10 cellular contexts compared by ENCODE assay signal in genomic region chr17:18992454-18993130, GRCh38. TPM values are rescaled to one million over a fixed set of nuclear protein-coding genes. Genes with fewer than 3 reads are reported as not detected.
A peak's percentile ranks its signal among the peaks of the same experiment; 100 is the strongest.
DNase-seq lines count a peak whose midpoint lies in the region; ATAC-seq lines count a peak whose summit lies in the region.
"Had no signal": no experiment of that assay in that cellular context is flagged by ENCODE, and none has a peak within 500 bp of the region (broad histone marks: within the 10 kb centered on the region; RNA-seq: fewer than 3 reads in every experiment).

No MANE protein-coding gene starts in this region.

- no peak overlapping the region for H3K4me3 ChIP-seq in trophoblast cell (ENCODE audit: low read depth, low read length)
- H3K4me3 ChIP-seq: cardiac muscle cell, left ventricle myocardium inferior had no signal

- no peak overlapping the region for H3K14ac ChIP-seq in trophoblast cell (ENCODE audit: low read length)

- H2BK5ac ChIP-seq in trophoblast cell (ENCODE audit: low read depth, low read length, poor library complexity) = no peak overlapping the region

- peaks cover 45 to 47% of the 10 kb centered on the region in 2 experiments for H3K36me3 ChIP-seq in trophoblast cell (ENCODE audit: control insufficient read depth in 1 of 2, insufficient read depth in 2 of 2, low read length in 2 of 2)
- H3K36me3 ChIP-seq: cardiac muscle cell, left ventricle myocardium inferior had no signal

- H3K4me2 ChIP-seq in trophoblast cell (ENCODE audit: low read length) = no peak overlapping the region

- peak; percentile 52 for ATAC-seq in HG02798 (IDR thresholded peaks at IDR 0.05; ENCODE audit: poor library complexity, unreplicated experiment)
- ATAC-seq in HG03196 (IDR thresholded peaks at IDR 0.05; ENCODE audit: unreplicated experiment) = no peak

- peak; percentile 19 for DNase-seq in NK-92 treated with Interleukin-12 subunit alpha and Interleukin-12 subunit beta, amount 100 ng/mL, for 24 hours (lab: John Stamatoyannopoulos, UW)
- no peak for DNase-seq in NK-92 (lab: John Stamatoyannopoulos, UW; ENCODE audit: unreplicated experiment)
- DNase-seq in activated gamma-delta T cell treated with Interleukin-2 at 50 U/mL for 16 hours = peak; percentile 67
- no peak for DNase-seq in trophoblast cell
- no peak for DNase-seq in EL
- no peak for DNase-seq in DMS53 treated with DMSO at 0.1 percent for 48 hours (lab: John Stamatoyannopoulos, UW; ENCODE audit: unreplicated experiment)
- DNase-seq: left ventricle myocardium inferior had no signal

- WGBS in trophoblast cell (ENCODE audit: extremely low coverage, insufficient coverage, insufficient read length) = no CpG with 5 or more reads among the region's 22 CpGs

- peaks cover 3% of the 10 kb centered on the region for H3K9me3 ChIP-seq in trophoblast cell (ENCODE audit: insufficient read depth, low read depth, low read length)

- H2BK120ac ChIP-seq in trophoblast cell (ENCODE audit: insufficient read depth, low read length, poor library complexity) = no peak overlapping the region

- no peak overlapping the region for H4K8ac ChIP-seq in trophoblast cell (ENCODE audit: low read depth, low read length)

- H4K91ac ChIP-seq in trophoblast cell (ENCODE audit: low read depth, low read length) = no peak overlapping the region

- no peaks in the 10 kb centered on the region for H3K4me1 ChIP-seq in trophoblast cell (ENCODE audit: control insufficient read depth in 1 of 2, insufficient read depth in 2 of 2, low read length in 2 of 2)

- H3K79me1 ChIP-seq in trophoblast cell (ENCODE audit: low read length) = no peaks in the 10 kb centered on the region

- peaks cover 2% of the 10 kb centered on the region for H3K79me2 ChIP-seq in trophoblast cell (ENCODE audit: control insufficient read depth, insufficient read depth, low read length, poor library complexity)

- H3K18ac ChIP-seq in trophoblast cell (ENCODE audit: low read length) = peak overlapping the region; percentile 14

- no peak overlapping the region for H4K12ac ChIP-seq in trophoblast cell (ENCODE audit: low read depth, low read length)

- no peak overlapping the region for H2AK5ac ChIP-seq in trophoblast cell (ENCODE audit: low read length)

- H2BK12ac ChIP-seq in trophoblast cell (ENCODE audit: low read length) = no peak overlapping the region

- no peak overlapping the region for H2AFZ ChIP-seq in trophoblast cell (ENCODE audit: insufficient read depth, low read length, poor library complexity)

- no peak overlapping the region for H3K27ac ChIP-seq in trophoblast cell (ENCODE audit: low read depth, low read length)
- H3K27ac ChIP-seq: cardiac muscle cell, left ventricle myocardium inferior had no signal

- H3K9ac ChIP-seq in trophoblast cell (ENCODE audit: low read length) = no peak overlapping the region

- H3K4ac ChIP-seq in trophoblast cell (ENCODE audit: low read depth, low read length) = peak overlapping the region; percentile 13

- no peaks in the 10 kb centered on the region for H3K27me3 ChIP-seq in trophoblast cell (ENCODE audit: insufficient read depth, low read length)
- H3K27me3 ChIP-seq: cardiac muscle cell had no signal

- H3K23ac ChIP-seq in trophoblast cell (ENCODE audit: low read length) = no peak overlapping the region

RNA-seq across cellular contexts. Expression of gene FAM83G, which starts 12.0 kb away (rescaled TPM):
- 29.3 and 31.0 TPM in 2 replicates for polyA plus RNA-seq in trophoblast cell (2013)

RNA-seq across cellular contexts. Expression of gene SLC5A10, which starts 40.6 kb away (rescaled TPM):
- polyA plus RNA-seq in trophoblast cell (2013) = 0.21 and 0.25 TPM in 2 replicates
- polyA plus RNA-seq: cardiac muscle cell had no signal

RNA-seq across cellular contexts. Expression of gene GRAP, which starts 54.2 kb away (rescaled TPM):
- polyA plus RNA-seq in trophoblast cell (2013) = 1.3 and 1.6 TPM in 2 replicates
- polyA plus RNA-seq: cardiac muscle cell had no signal

Comparison
In these comparisons a context has a peak if more than half of its experiments do, and no peak if none do; other contexts are left out.
1. DNase-seq: peak in NK-92 treated with Interleukin-12 subunit alpha and Interleukin-12 subunit beta, amount 100 ng/mL, for 24 hours (single experiment) and activated gamma-delta T cell treated with Interleukin-2 at 50 U/mL for 16 hours (single experiment); none in NK-92 (single experiment), trophoblast cell (0 of 2), EL (single experiment) and DMS53 treated with DMSO at 0.1 percent for 48 hours (single experiment).